8 cellular contexts compared by ENCODE assay signal in genomic region chr12:50542448-50542847, GRCh38. TPM values are rescaled to one million over a fixed set of nuclear protein-coding genes. Genes with fewer than 3 reads are reported as not detected.
DNase-seq lines count a peak whose midpoint lies in the region; ATAC-seq and TF ChIP-seq lines count a peak whose summit lies in the region.
"Had no signal": no experiment of that assay in that cellular context is flagged by ENCODE, and none has a peak within 500 bp of the region (broad histone marks: within the 10 kb centered on the region; RNA-seq: fewer than 3 reads in every experiment).

No MANE protein-coding gene starts in this region.

- no peak overlapping the region for H3K56ac ChIP-seq in IMR-90 (ENCODE audit: extremely low read depth, insufficient read depth, low read length)

- TF ChIP-seq POLR2A in IMR-90 (IDR thresholded peaks at IDR 0.05; ENCODE audit: low read depth, low read length), result no peak

- peaks cover 4% of the 10 kb centered on the region; the same call in 1 of the 2 replicates for H3K4me1 ChIP-seq in IMR-90 (ENCODE audit: control insufficient read depth, insufficient read depth, low read length)
- peaks cover 21 to 50% of the 10 kb centered on the region in 2 donors for H3K4me1 ChIP-seq in mucosa of rectum (ENCODE audit: control insufficient read depth in 2 of 2, insufficient read depth in 2 of 2, low read length in 2 of 2)
- no peaks in the 10 kb centered on the region for H3K4me1 ChIP-seq in endodermal cell (ENCODE audit: control insufficient read depth, insufficient read depth, low read length)

- no peak overlapping the region for H2AFZ ChIP-seq in IMR-90 (replicated peaks; ENCODE audit: low read length, poor library complexity)

- POLR2A ChIA-PET in IMR-90 (lab: Charles Lee; ENCODE audit: unreplicated experiment), result no interaction called here

- no peaks in the 10 kb centered on the region for H3K27me3 ChIP-seq in IMR-90 (ENCODE audit: control insufficient read depth, insufficient read depth, low read length)
- no peaks in the 10 kb centered on the region for H3K27me3 ChIP-seq in mucosa of rectum (ENCODE audit: control insufficient read depth in 2 of 2, insufficient read depth in 2 of 2, low read length in 2 of 2)
- no peaks in the 10 kb centered on the region for H3K27me3 ChIP-seq in endodermal cell (ENCODE audit: control insufficient read depth, insufficient read depth, low read length, poor library complexity, severe bottlenecking)

- H3K9me3 ChIP-seq in IMR-90 (ENCODE audit: control insufficient read depth, insufficient read depth, low read length) (no peaks in the 10 kb centered on the region), mucosa of rectum (ENCODE audit: control insufficient read depth in 2 of 2, low read length in 2 of 2) (no peaks in the 10 kb centered on the region), endodermal cell (ENCODE audit: control insufficient read depth, low read length) (no peaks in the 10 kb centered on the region)

- H3K9me1 ChIP-seq in IMR-90 (ENCODE audit: insufficient read depth, low read length), result no peaks in the 10 kb centered on the region

- no peak overlapping the region for H4K91ac ChIP-seq in IMR-90 (ENCODE audit: insufficient read depth, low read depth, low read length)

- H4K8ac ChIP-seq in IMR-90 (ENCODE audit: low read depth in 2 of 2, low read length in 2 of 2), result no peak overlapping the region

- peaks cover 19% of the 10 kb centered on the region; the same call in 1 of the 2 replicates for H4K20me1 ChIP-seq in IMR-90 (ENCODE audit: insufficient read depth, low read length)

- peaks cover 55% of the 10 kb centered on the region for H3K4me1 Mint-ChIP-seq in activated naive CD4-positive, alpha-beta T cell treated with anti-CD3 and anti-CD28 coated beads for 36 hours (ENCODE audit: low read depth)
- H3K4me1 Mint-ChIP-seq in endodermal cell, result peaks cover 20% of the 10 kb centered on the region

- H4K5ac ChIP-seq in IMR-90 (ENCODE audit: low read depth, low read length), result no peak overlapping the region

- no peak overlapping the region for H3K4me3 ChIP-seq in IMR-90 (ENCODE audit: insufficient read depth, low read depth, low read length)
- no peak overlapping the region for H3K4me3 ChIP-seq in mucosa of rectum (ENCODE audit: low read length in 2 of 2)
- H3K4me3 ChIP-seq in endodermal cell (ENCODE audit: low read length), result no peak overlapping the region

- no peaks in the 10 kb centered on the region for H3K27me3 Mint-ChIP-seq in activated naive CD4-positive, alpha-beta T cell treated with anti-CD3 and anti-CD28 coated beads for 36 hours (ENCODE audit: low read depth)
- no peaks in the 10 kb centered on the region for H3K27me3 Mint-ChIP-seq in endodermal cell (ENCODE audit: insufficient read depth)

- no peak overlapping the region for H3K4me3 Mint-ChIP-seq in activated naive CD4-positive, alpha-beta T cell treated with anti-CD3 and anti-CD28 coated beads for 36 hours
- H3K4me3 Mint-ChIP-seq in endodermal cell, result no peak overlapping the region

- intact Hi-C loops in IMR-90 (cut with micrococcal nuclease), result no loop called here
- intact Hi-C loops in activated naive CD4-positive, alpha-beta T cell treated with anti-CD3 and anti-CD28 coated beads for 36 hours (cut with micrococcal nuclease), result loop anchor here (1.0 kb wide), 7 partner anchors 10 to 483 kb away; no protein-coding TSS in a partner anchor

- no peak overlapping the region for H2AK9ac ChIP-seq in IMR-90 (replicated peaks; ENCODE audit: low read depth, low read length, poor library complexity)

- TF ChIP-seq CTCF in IMR-90 (conservative IDR thresholded peaks at IDR 0.05; ENCODE audit: low read depth, low read length) (no peak), endodermal cell (conservative IDR thresholded peaks at IDR 0.05) (no peak)

- CTCF ChIA-PET in IMR-90 (lab: Yijun Ruan, JAX), result no interaction called here
- CTCF ChIA-PET in activated naive CD4-positive, alpha-beta T cell treated with anti-CD3 and anti-CD28 coated beads for 36 hours (lab: Charles Lee), result interaction anchor here (0.5 to 1.2 kb wide), 8 partner anchors 12 to 376 kb away, joined by 3 to 4 read pairs (median 3); no protein-coding TSS in a partner anchor

- no peak overlapping the region for H3K27ac ChIP-seq in IMR-90 (ENCODE audit: insufficient read depth, low read length)
- H3K27ac ChIP-seq in mucosa of rectum (ENCODE audit: low read depth in 2 of 2, low read length in 2 of 2), result peak overlapping the region; percentile 32 to 71
- H3K27ac ChIP-seq in endodermal cell (ENCODE audit: low read depth, low read length), result no peak overlapping the region

- BruUV-seq in IMR-90 (replicated peaks; lab: Mats Ljungman, UMichigan), result no TSS peak

- no CpG with 5 or more reads among the region's 1 CpG for WGBS in IMR-90 (ENCODE audit: extremely low coverage in 2 of 2, insufficient read length in 1 of 2), 2 experiments
- WGBS in endodermal cell (ENCODE audit: insufficient coverage in 1 of 2, insufficient read length in 1 of 2), 2 experiments, result 100% methylated on average over 1 of the region's 1 CpG; no CpG with 5 or more reads in 1 of the 2 experiments

- no peak overlapping the region for H3K4ac ChIP-seq in IMR-90 (ENCODE audit: low read depth, low read length)

- no peak overlapping the region for H2AK5ac ChIP-seq in IMR-90 (ENCODE audit: low read depth, low read length)

- H2BK20ac ChIP-seq in IMR-90 (ENCODE audit: low read depth, low read length), result no peak overlapping the region

- no peak overlapping the region for H3K23ac ChIP-seq in IMR-90 (ENCODE audit: low read depth, low read length)

- peaks cover 1% of the 10 kb centered on the region for H3K36me3 Mint-ChIP-seq in activated naive CD4-positive, alpha-beta T cell treated with anti-CD3 and anti-CD28 coated beads for 36 hours (ENCODE audit: low read depth)
- peaks cover 1% of the 10 kb centered on the region for H3K36me3 Mint-ChIP-seq in endodermal cell (ENCODE audit: low read depth)

- DNase-seq in GM03348 (ENCODE audit: low spot score) (peak; percentile 31), IMR-90 (peak; percentile 53), endodermal cell (no peak), MV-4-11 (lab: John Stamatoyannopoulos, UW) (no peak)
- DNase-seq in activated naive CD4-positive, alpha-beta T cell treated with anti-CD3 and anti-CD28 coated beads for 36 hours, result peak; percentile 64
- DNase-seq: hippocampal formation had no signal

- H2BK15ac ChIP-seq in IMR-90 (ENCODE audit: low read depth, low read length), result no peak overlapping the region

- H3K9me3 Mint-ChIP-seq in activated naive CD4-positive, alpha-beta T cell treated with anti-CD3 and anti-CD28 coated beads for 36 hours, result no peaks in the 10 kb centered on the region
- no peaks in the 10 kb centered on the region for H3K9me3 Mint-ChIP-seq in endodermal cell

- dilution Hi-C loops in IMR-90 (cut with HindIII; ENCODE audit: low sequenced_read_pairs, unreplicated experiment), result no loop called here

- no peak overlapping the region for H3K18ac ChIP-seq in IMR-90 (ENCODE audit: low read depth, low read length)

- no peak overlapping the region for H3K14ac ChIP-seq in IMR-90 (replicated peaks; ENCODE audit: low read depth, low read length)

- H3K4me2 ChIP-seq in IMR-90 (ENCODE audit: low read depth, low read length), result no peak overlapping the region

- no peak for TF ChIP-seq RAD21 in IMR-90 (IDR thresholded peaks at IDR 0.05; ENCODE audit: low read length)

- H3K27ac Mint-ChIP-seq in activated naive CD4-positive, alpha-beta T cell treated with anti-CD3 and anti-CD28 coated beads for 36 hours, result peak overlapping the region; percentile 85
- H3K27ac Mint-ChIP-seq in endodermal cell, result no peak overlapping the region

- ATAC-seq in IMR-90 (ENCODE audit: low read depth) (no peak), GM21360 (IDR thresholded peaks at IDR 0.05; ENCODE audit: unreplicated experiment) (no peak)

- H2BK120ac ChIP-seq in IMR-90 (ENCODE audit: low read depth, low read length), result no peak overlapping the region

- in situ Hi-C loops in IMR-90 (cut with MboI; ENCODE audit: low sequenced_read_pairs), result no loop called here

- H3K79me1 ChIP-seq in IMR-90 (ENCODE audit: low read depth in 1 of 2, low read length in 2 of 2), result peaks cover 13 to 49% of the 10 kb centered on the region in 2 experiments

- H2BK5ac ChIP-seq in IMR-90 (ENCODE audit: low read depth, low read length, poor library complexity, severe bottlenecking), result no peak overlapping the region

- H3K36me3 ChIP-seq in IMR-90 (ENCODE audit: control insufficient read depth, insufficient read depth, low read length) (no peaks in the 10 kb centered on the region; the same call in 1 of the 2 replicates), mucosa of rectum (ENCODE audit: control insufficient read depth in 2 of 2, insufficient read depth in 2 of 2, low read length in 2 of 2) (no peaks in the 10 kb centered on the region), endodermal cell (ENCODE audit: control insufficient read depth, insufficient read depth, low read length) (no peaks in the 10 kb centered on the region)

- H3K9ac ChIP-seq in IMR-90 (ENCODE audit: low read depth, low read length) (no peak overlapping the region), mucosa of rectum (ENCODE audit: low read depth in 1 of 2, low read length in 2 of 2) (no peak overlapping the region), endodermal cell (ENCODE audit: extremely low read depth, low read length, poor library complexity, severe bottlenecking) (no peak overlapping the region)

TF ChIP-seq in IMR-90, 13 proteins besides CTCF, POLR2A, EP300 and RAD21:
- TF ChIP-seq MAFK (IDR thresholded peaks at IDR 0.05; ENCODE audit: low read depth, low read length) (peak; percentile 29), MXI1 (IDR thresholded peaks at IDR 0.05; ENCODE audit: borderline replicate concordance, low read depth, low read length) (no peak)

RNA-seq across cellular contexts. Expression of gene DIP2B, which starts 37.7 kb away (rescaled TPM):
- total RNA-seq in IMR-90 (2012; rRNA removed) (12.9 and 13.9 TPM in 2 replicates), endodermal cell (10 to 100 TPM; 20.6 to 21.3 TPM)
- 6.8 and 7.7 TPM in 2 replicates for polyA plus RNA-seq in IMR-90 (2012; rRNA removed)
- 4.1 and 4.4 TPM in 2 replicates for polyA plus RNA-seq in IMR-90 (2012; cell fraction: cytosol; rRNA removed)
- polyA plus RNA-seq in IMR-90 (2012; cell fraction: nucleus; rRNA removed; ENCODE audit: low replicate concordance), result 6.4 and 11.5 TPM in 2 replicates
- total RNA-seq in activated naive CD4-positive, alpha-beta T cell treated with anti-CD3 and anti-CD28 coated beads for 36 hours, result 10 to 100 TPM; 27.8 to 28.2 TPM
- polyA plus RNA-seq in endodermal cell (2013, experiment 1 of 2), result 19.2 TPM
- 18.2 TPM for polyA plus RNA-seq in endodermal cell (2013, experiment 2 of 2)

Comparison
In these comparisons a context has a peak if more than half of its experiments do, and no peak if none do; other contexts are left out.
1. DNase-seq: peak in GM03348 (single experiment), IMR-90 (single experiment) and activated naive CD4-positive, alpha-beta T cell treated with anti-CD3 and anti-CD28 coated beads for 36 hours (single experiment); none in endodermal cell (single experiment) and MV-4-11 (single experiment).
2. H3K27ac ChIP-seq: peak in mucosa of rectum (2 of 2); none in IMR-90 (single experiment) and endodermal cell (single experiment).